Comparison of ENCODE assay signal across 1 cellular context in the genomic region with DNA sequence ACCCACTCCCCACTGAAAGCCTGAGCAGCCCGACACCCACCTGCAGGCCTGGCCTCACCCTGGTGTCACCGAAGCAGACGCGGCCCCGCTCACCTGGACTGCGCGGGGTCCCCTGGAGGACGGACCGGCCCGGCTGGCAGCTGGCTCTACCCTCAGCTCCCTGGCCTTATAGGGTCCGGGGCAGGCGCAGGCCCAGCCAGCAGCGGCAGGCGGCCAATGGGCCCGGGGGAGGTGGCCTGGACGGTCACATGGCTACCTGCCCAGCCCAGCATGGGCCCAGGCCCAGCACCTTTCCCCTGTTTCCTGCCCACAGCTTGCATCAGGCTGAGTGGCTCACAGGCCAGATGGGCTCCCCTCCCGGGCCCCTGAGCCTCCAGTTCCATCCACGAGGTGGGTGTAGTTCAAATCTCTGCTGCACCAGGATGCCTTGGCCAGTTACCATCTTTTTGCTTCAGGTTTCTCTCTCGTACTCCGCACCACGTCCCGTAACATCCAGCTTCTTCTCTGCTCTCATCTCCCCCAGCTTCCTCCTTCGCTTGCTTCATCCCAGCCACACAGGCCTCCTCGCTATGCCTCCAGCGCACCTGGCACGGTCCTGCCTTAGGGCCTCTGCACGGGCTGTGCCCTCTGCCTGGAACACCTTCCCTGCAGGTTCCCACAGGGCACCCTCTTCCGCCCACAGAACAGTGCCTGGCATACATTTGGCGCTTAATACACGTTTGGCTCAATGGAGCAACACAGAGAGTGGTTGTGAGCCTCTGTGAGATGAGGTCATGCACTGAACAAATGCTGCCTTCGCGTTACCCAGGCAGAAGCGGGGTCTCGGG.
TF ChIP-seq lines count a peak whose summit lies in the region.

A gene with protein sequence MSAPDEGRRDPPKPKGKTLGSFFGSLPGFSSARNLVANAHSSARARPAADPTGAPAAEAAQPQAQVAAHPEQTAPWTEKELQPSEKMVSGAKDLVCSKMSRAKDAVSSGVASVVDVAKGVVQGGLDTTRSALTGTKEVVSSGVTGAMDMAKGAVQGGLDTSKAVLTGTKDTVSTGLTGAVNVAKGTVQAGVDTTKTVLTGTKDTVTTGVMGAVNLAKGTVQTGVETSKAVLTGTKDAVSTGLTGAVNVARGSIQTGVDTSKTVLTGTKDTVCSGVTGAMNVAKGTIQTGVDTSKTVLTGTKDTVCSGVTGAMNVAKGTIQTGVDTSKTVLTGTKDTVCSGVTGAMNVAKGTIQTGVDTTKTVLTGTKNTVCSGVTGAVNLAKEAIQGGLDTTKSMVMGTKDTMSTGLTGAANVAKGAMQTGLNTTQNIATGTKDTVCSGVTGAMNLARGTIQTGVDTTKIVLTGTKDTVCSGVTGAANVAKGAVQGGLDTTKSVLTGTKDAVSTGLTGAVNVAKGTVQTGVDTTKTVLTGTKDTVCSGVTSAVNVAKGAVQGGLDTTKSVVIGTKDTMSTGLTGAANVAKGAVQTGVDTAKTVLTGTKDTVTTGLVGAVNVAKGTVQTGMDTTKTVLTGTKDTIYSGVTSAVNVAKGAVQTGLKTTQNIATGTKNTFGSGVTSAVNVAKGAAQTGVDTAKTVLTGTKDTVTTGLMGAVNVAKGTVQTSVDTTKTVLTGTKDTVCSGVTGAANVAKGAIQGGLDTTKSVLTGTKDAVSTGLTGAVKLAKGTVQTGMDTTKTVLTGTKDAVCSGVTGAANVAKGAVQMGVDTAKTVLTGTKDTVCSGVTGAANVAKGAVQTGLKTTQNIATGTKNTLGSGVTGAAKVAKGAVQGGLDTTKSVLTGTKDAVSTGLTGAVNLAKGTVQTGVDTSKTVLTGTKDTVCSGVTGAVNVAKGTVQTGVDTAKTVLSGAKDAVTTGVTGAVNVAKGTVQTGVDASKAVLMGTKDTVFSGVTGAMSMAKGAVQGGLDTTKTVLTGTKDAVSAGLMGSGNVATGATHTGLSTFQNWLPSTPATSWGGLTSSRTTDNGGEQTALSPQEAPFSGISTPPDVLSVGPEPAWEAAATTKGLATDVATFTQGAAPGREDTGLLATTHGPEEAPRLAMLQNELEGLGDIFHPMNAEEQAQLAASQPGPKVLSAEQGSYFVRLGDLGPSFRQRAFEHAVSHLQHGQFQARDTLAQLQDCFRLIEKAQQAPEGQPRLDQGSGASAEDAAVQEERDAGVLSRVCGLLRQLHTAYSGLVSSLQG (N-terminal part only) (minus strand): TSS at position 142 of the 827 bp plus-strand sequence. CDS start 214 bp downstream, outside the sequence.

TF ChIP-seq in liver, 16 proteins besides CTCF, POLR2A, EP300 and RAD21 (continued from another document):
- TF ChIP-seq, protein P1, sequence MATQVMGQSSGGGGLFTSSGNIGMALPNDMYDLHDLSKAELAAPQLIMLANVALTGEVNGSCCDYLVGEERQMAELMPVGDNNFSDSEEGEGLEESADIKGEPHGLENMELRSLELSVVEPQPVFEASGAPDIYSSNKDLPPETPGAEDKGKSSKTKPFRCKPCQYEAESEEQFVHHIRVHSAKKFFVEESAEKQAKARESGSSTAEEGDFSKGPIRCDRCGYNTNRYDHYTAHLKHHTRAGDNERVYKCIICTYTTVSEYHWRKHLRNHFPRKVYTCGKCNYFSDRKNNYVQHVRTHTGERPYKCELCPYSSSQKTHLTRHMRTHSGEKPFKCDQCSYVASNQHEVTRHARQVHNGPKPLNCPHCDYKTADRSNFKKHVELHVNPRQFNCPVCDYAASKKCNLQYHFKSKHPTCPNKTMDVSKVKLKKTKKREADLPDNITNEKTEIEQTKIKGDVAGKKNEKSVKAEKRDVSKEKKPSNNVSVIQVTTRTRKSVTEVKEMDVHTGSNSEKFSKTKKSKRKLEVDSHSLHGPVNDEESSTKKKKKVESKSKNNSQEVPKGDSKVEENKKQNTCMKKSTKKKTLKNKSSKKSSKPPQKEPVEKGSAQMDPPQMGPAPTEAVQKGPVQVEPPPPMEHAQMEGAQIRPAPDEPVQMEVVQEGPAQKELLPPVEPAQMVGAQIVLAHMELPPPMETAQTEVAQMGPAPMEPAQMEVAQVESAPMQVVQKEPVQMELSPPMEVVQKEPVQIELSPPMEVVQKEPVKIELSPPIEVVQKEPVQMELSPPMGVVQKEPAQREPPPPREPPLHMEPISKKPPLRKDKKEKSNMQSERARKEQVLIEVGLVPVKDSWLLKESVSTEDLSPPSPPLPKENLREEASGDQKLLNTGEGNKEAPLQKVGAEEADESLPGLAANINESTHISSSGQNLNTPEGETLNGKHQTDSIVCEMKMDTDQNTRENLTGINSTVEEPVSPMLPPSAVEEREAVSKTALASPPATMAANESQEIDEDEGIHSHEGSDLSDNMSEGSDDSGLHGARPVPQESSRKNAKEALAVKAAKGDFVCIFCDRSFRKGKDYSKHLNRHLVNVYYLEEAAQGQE (IDR thresholded peaks at IDR 0.05): peak; percentile 84
- TF ChIP-seq, protein P2, sequence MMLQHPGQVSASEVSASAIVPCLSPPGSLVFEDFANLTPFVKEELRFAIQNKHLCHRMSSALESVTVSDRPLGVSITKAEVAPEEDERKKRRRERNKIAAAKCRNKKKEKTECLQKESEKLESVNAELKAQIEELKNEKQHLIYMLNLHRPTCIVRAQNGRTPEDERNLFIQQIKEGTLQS (IDR thresholded peaks at IDR 0.05): no peak
